In the genomic region with DNA sequence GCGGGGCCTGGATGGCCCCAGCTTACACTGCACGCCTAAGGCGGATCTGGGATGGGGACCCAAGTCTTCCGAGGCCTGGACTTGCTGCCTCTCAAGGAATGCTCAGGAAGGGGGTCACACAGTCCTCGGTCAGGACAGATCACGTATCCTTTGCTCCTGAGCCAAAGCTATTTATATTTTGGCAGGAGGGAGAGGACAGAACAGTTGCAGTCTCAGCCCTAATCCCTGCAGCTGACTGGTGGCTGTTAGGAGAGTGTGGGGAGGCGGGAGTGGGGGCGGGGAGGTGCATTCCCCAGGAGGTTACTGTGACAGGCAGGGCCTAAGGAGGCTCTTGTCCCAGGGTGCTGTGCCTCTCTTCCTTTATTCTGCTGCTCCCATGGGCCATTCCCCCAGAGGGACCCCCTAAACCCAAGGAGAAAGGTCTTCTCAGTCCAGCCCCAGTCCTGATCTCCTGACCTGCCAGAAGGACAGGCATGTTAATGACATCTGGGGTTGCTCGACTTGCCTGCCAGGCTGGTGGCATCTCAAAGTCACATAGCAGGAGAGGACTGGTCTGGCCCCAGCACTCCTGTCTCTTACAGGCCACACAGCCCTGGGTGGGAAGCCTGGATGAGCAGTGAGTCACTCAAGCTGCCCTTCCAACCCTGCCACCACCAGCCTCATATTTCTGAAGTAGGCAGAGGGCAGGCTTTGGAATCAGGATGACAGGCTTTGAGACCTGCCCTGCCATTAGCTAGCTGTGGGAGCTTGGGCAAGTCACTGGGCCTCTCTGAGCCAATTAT, we compare ENCODE assay signal across 1 cellular context.
TF ChIP-seq lines count a peak whose summit lies in the region.

No MANE protein-coding gene starts in this region.

TF ChIP-seq in IMR-90, 13 proteins besides CTCF, POLR2A, EP300 and RAD21:
- TF ChIP-seq FOS (IDR thresholded peaks at IDR 0.05; ENCODE audit: low read depth, low read length) (peak; percentile 18; the same call in 1 of the 2 replicates), SMC3 (IDR thresholded peaks at IDR 0.05; ENCODE audit: low read depth, low read length) (no peak), MAFK (IDR thresholded peaks at IDR 0.05; ENCODE audit: low read depth, low read length) (no peak), MAZ (IDR thresholded peaks at IDR 0.05; ENCODE audit: borderline replicate concordance, low read depth, low read length) (0 out of 2 replicates have a peak, but pooled peaks have one; percentile 14)
